In genomic region chr3:37115451-37115850, GRCh38 we compare ENCODE assay signal across 18 cellular contexts.
DNase-seq lines count a peak whose midpoint lies in the region; ATAC-seq and TF ChIP-seq lines count a peak whose summit lies in the region.
"Had no signal": no experiment of that assay in that cellular context is flagged by ENCODE, and none has a peak within 500 bp of the region (broad histone marks: within the 10 kb centered on the region; RNA-seq: fewer than 3 reads in every experiment).

No MANE protein-coding gene starts in this region.

- H3K4me3 ChIP-seq in astrocyte of the spinal cord (ENCODE audit: low read depth, low read length) (no peak overlapping the region), fibroblast of pulmonary artery (replicated peaks; ENCODE audit: low read depth, low read length) (no peak overlapping the region)
- H3K4me3 ChIP-seq: tibial nerve had no signal

- peak overlapping the region; percentile 52 for H3K27ac Mint-ChIP-seq in stimulated activated effector memory CD8-positive, alpha-beta T cell treated with anti-CD3 and anti-CD28 coated beads, Interleukin-12 subunit alpha, Interleukin-12 subunit beta, amount 100 ng/mL, for 72 hours
- H3K27ac Mint-ChIP-seq: activated naive CD4-positive, alpha-beta T cell treated with anti-CD3 and anti-CD28 coated beads for 36 hours had no signal

- H3K4me1 Mint-ChIP-seq in stimulated activated effector memory CD8-positive, alpha-beta T cell treated with anti-CD3 and anti-CD28 coated beads, Interleukin-12 subunit alpha, Interleukin-12 subunit beta, amount 100 ng/mL, for 72 hours: peaks cover 6% of the 10 kb centered on the region

- H3K4me3 Mint-ChIP-seq in stimulated activated effector memory CD8-positive, alpha-beta T cell treated with anti-CD3 and anti-CD28 coated beads, Interleukin-12 subunit alpha, Interleukin-12 subunit beta, amount 100 ng/mL, for 72 hours: no peak overlapping the region
- H3K4me3 Mint-ChIP-seq: activated naive CD4-positive, alpha-beta T cell treated with anti-CD3 and anti-CD28 coated beads for 36 hours; CD14-positive monocyte had no signal

- TF ChIP-seq CTCF in astrocyte of the spinal cord (IDR thresholded peaks at IDR 0.05; ENCODE audit: low read depth, low read length) (no peak), fibroblast of pulmonary artery (IDR thresholded peaks at IDR 0.05; ENCODE audit: low read length, missing control alignments) (no peak)

- H3K9me3 Mint-ChIP-seq in stimulated activated effector memory CD8-positive, alpha-beta T cell treated with anti-CD3 and anti-CD28 coated beads, Interleukin-12 subunit alpha, Interleukin-12 subunit beta, amount 100 ng/mL, for 72 hours: no peaks in the 10 kb centered on the region
- H3K9me3 Mint-ChIP-seq: activated naive CD4-positive, alpha-beta T cell treated with anti-CD3 and anti-CD28 coated beads for 36 hours; CD14-positive monocyte had no signal

- DNase-seq in HS-5 (ENCODE audit: low read depth) (peak; percentile 31), astrocyte of the spinal cord (ENCODE audit: low read depth, low spot score) (peak; percentile 32), fibroblast of pulmonary artery (ENCODE audit: low read depth) (peak; percentile 78), COLO829 (ENCODE audit: low spot score) (no peak), SHP77 treated with DMSO at 0.1 percent for 48 hours (lab: John Stamatoyannopoulos, UW) (no peak)
- DNase-seq in stimulated activated effector memory CD8-positive, alpha-beta T cell treated with anti-CD3 and anti-CD28 coated beads, Interleukin-12 subunit alpha, Interleukin-12 subunit beta, amount 100 ng/mL, for 72 hours (ENCODE audit: low spot score in 2 of 2): no peak
- no peak for DNase-seq in activated CD4-positive, alpha-beta T cell treated with anti-CD3 and anti-CD28 coated beads, Interleukin-2, amount 50 U/mL, for 4 hours
- DNase-seq: activated naive CD4-positive, alpha-beta T cell treated with anti-CD3 and anti-CD28 coated beads for 36 hours; central memory CD4-positive, alpha-beta T cell; head of caudate nucleus; kidney; NCI-H2029 treated with DMSO at 0.1 percent for 48 hours; NCI-H69; stimulated activated CD4-positive, alpha-beta T cell treated with anti-CD3 and anti-CD28 coated beads, Interleukin-4, amount 100 ng/mL, for 1 hour had no signal

- no peaks in the 10 kb centered on the region for H3K36me3 Mint-ChIP-seq in stimulated activated effector memory CD8-positive, alpha-beta T cell treated with anti-CD3 and anti-CD28 coated beads, Interleukin-12 subunit alpha, Interleukin-12 subunit beta, amount 100 ng/mL, for 72 hours

- ATAC-seq in stimulated activated effector memory CD8-positive, alpha-beta T cell treated with anti-CD3 and anti-CD28 coated beads, Interleukin-12 subunit alpha, Interleukin-12 subunit beta, amount 100 ng/mL, for 72 hours: no peak
- ATAC-seq in HG03135 (IDR thresholded peaks at IDR 0.05; ENCODE audit: unreplicated experiment): no peak
- ATAC-seq: sciatic nerve had no signal

- in situ Hi-C loops in astrocyte of the spinal cord (cut with HindIII; ENCODE audit: low sequenced_read_pairs): no loop called here

Comparison
In these comparisons a context has a peak if more than half of its experiments do, and no peak if none do; other contexts are left out.
1. DNase-seq: peak in HS-5 (single experiment), astrocyte of the spinal cord (single experiment) and fibroblast of pulmonary artery (single experiment); none in stimulated activated effector memory CD8-positive, alpha-beta T cell treated with anti-CD3 and anti-CD28 coated beads, Interleukin-12 subunit alpha, Interleukin-12 subunit beta, amount 100 ng/mL, for 72 hours (0 of 2), COLO829 (single experiment), SHP77 treated with DMSO at 0.1 percent for 48 hours (single experiment) and activated CD4-positive, alpha-beta T cell treated with anti-CD3 and anti-CD28 coated beads, Interleukin-2, amount 50 U/mL, for 4 hours (0 of 2).